ENCODE assay signal across 26 cellular contexts in the genomic region with DNA sequence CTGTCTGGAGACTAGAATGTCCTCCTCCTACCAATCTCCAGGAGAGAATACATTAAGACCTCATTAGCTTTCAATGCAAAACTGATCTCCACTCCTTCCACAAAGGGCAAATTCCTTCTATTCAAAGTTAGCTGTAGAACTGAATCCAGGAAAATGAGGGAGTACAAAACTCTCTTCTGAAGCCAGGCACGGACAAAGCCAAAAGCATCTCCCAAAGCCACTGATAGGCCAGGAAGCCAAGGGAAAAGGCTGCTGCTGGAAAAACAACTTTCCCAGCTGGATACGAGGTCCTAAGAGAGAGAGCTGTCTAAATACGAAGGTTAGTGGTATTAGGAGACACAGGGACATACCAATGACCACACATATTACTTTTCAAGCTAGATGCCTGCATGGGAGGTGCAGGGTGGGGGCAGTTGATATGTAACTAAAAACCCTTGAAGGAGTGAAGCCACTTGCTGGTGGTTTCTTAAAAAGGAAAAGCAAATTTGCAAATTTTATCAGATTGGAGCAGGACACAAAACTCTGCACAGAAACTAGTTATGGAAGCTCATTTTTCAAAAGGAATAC. TPM values are rescaled to one million over a fixed set of nuclear protein-coding genes. Genes with fewer than 3 reads are reported as not detected.
A peak's percentile ranks its signal among the peaks of the same experiment; 100 is the strongest.
DNase-seq lines count a peak whose midpoint lies in the region; ATAC-seq and TF ChIP-seq lines count a peak whose summit lies in the region.
"Had no signal": no experiment of that assay in that cellular context is flagged by ENCODE, and none has a peak within 500 bp of the region (broad histone marks: within the 10 kb centered on the region; RNA-seq: fewer than 3 reads in every experiment).

No MANE protein-coding gene starts in this region.

- no peak for TF ChIP-seq CTCF in coronary artery (IDR thresholded peaks at IDR 0.05)
- TF ChIP-seq CTCF in thoracic aorta (IDR thresholded peaks at IDR 0.05) = no peak

- WGBS in mesodermal cell (ENCODE audit: insufficient coverage in 2 of 2), 2 experiments = 38 to 40% methylated on average over 1 of the region's 3 CpGs

- H3K9me3 ChIP-seq in mesodermal cell (ENCODE audit: control insufficient read depth, low read length) (no peaks in the 10 kb centered on the region), thoracic aorta (no peaks in the 10 kb centered on the region)
- H3K9me3 ChIP-seq: BE2C had no signal

- ATAC-seq in thoracic aorta (ENCODE audit: insufficient number of reproducible peaks, low FRiP score, low read depth) = no peak
- ATAC-seq: foreskin keratinocyte; HepG2; PC-3; stimulated activated naive CD8-positive, alpha-beta T cell treated with anti-CD3 and anti-CD28 coated beads, Interleukin-15, amount 100 ng/mL, for 72 hours had no signal

- DNase-seq in NCI-H526 (lab: John Stamatoyannopoulos, UW) (peak; percentile 1 to 5), NCI-H526 treated with DMSO at 0.1 percent for 48 hours (lab: John Stamatoyannopoulos, UW) (no peak), coronary artery (ENCODE audit: low spot score) (no peak), thoracic aorta (ENCODE audit: low spot score) (no peak), globus pallidus (ENCODE audit: low spot score) (no peak), T-helper 9 cell (no peak), putamen (ENCODE audit: low spot score) (no peak)
- DNase-seq: activated CD4-positive, alpha-beta T cell treated with anti-CD3 and anti-CD28 coated beads, Interleukin-2, amount 10 ng/mL, durations not matched to agents 7 days and 5 days; activated naive CD8-positive, alpha-beta T cell treated with anti-CD3 and anti-CD28 coated beads, Interleukin-2, amount 10 ng/mL, durations not matched to agents 7 days and 5 days; BE2C; COR-L47; DMS79 treated with DMSO at 0.1 percent for 48 hours; foreskin keratinocyte; hypothalamus; NCI-H1436 treated with DMSO at 0.1 percent for 48 hours; NCI-H748 treated with DMSO at 0.1 percent for 48 hours; PC-3; SHP77 treated with DMSO at 0.1 percent for 48 hours; stimulated activated CD4-positive, alpha-beta T cell treated with anti-CD3 and anti-CD28 coated beads, Interleukin-4, amount 100 ng/mL, for 4 hours; stimulated activated naive CD8-positive, alpha-beta T cell treated with anti-CD3 and anti-CD28 coated beads, Interleukin-15, amount 100 ng/mL, for 72 hours; T-helper 1 cell had no signal

- H3K4me3 ChIP-seq in coronary artery (peak overlapping the region; percentile 48), mesodermal cell (ENCODE audit: extremely low read depth, insufficient read depth, low read length, poor library complexity, severe bottlenecking) (no peak overlapping the region), thoracic aorta (peak overlapping the region; percentile 33)

- no peaks in the 10 kb centered on the region for H3K36me3 ChIP-seq in mesodermal cell (ENCODE audit: control insufficient read depth, insufficient read depth, low read length)
- H3K36me3 ChIP-seq in thoracic aorta = no peaks in the 10 kb centered on the region
- H3K36me3 ChIP-seq: BE2C had no signal

- no peaks in the 10 kb centered on the region for H3K27me3 ChIP-seq in thoracic aorta (replicated peaks; ENCODE audit: insufficient read depth)

- H3K4me1 ChIP-seq in mesodermal cell (ENCODE audit: control insufficient read depth, insufficient read depth, low read length, poor library complexity, severe bottlenecking) (no peaks in the 10 kb centered on the region), thoracic aorta (ENCODE audit: control insufficient read depth in 1 of 2, low read depth in 2 of 2) (peaks cover 3 to 12% of the 10 kb centered on the region in 2 donors)
- H3K4me1 ChIP-seq: BE2C, foreskin keratinocyte had no signal

- peak overlapping the region; percentile 36 to 74 for H3K27ac ChIP-seq in coronary artery
- H3K27ac ChIP-seq in mesodermal cell (ENCODE audit: low read depth, low read length, severe bottlenecking) = peak overlapping the region; percentile 16
- H3K27ac ChIP-seq in thoracic aorta = peak overlapping the region; percentile 14 to 42
- H3K27ac ChIP-seq: foreskin keratinocyte had no signal

RNA-seq across cellular contexts. Expression of a gene that starts 43.6 kb away (rescaled TPM):
- not detected for polyA plus RNA-seq in mesodermal cell (2013, experiment 1 of 2)
- 0.15 TPM for polyA plus RNA-seq in mesodermal cell (2013, experiment 2 of 2)
- 1 to 10 TPM; 2.7 to 8.4 TPM for total RNA-seq in thoracic aorta
- total RNA-seq: activated T-helper 2 cell treated with anti-CD3 and anti-CD28 coated beads, Interferon-gamma antibody, Interleukin-2, Interleukin-4, amounts not matched to agents 10 μg/mL and 5 μg/mL and 100 μg/mL, durations not matched to agents 14 hours and 24 hours and 36 hours; HepG2; mesothelial cell of epicardium had no signal
- polyA plus RNA-seq: foreskin keratinocyte, HepG2, neural cell had no signal

Comparison
In these comparisons a context has a peak if more than half of its experiments do, and no peak if none do; other contexts are left out.
1. DNase-seq: peak in NCI-H526 (2 of 2); none in NCI-H526 treated with DMSO at 0.1 percent for 48 hours (single experiment), coronary artery (single experiment), thoracic aorta (single experiment), globus pallidus (single experiment), T-helper 9 cell (single experiment) and putamen (single experiment).
2. Peak in every context shown above with its lines, with median percentiles within 50 percentile points of each other: H3K27ac ChIP-seq.